ENCODE assay signal across 11 cellular contexts in genomic region chrX:18895157-18895952, GRCh38.
DNase-seq lines count a peak whose midpoint lies in the region; ATAC-seq, FAIRE-seq and TF ChIP-seq lines count a peak whose summit lies in the region.
"Had no signal": no experiment of that assay in that cellular context is flagged by ENCODE, and none has a peak within 500 bp of the region (broad histone marks: within the 10 kb centered on the region; RNA-seq: fewer than 3 reads in every experiment).

No MANE protein-coding gene starts in this region.

- H3K27ac ChIP-seq in suprapubic skin: peak overlapping the region; percentile 54
- H3K27ac ChIP-seq in CD8-positive, alpha-beta memory T cell (ENCODE audit: low read depth, low read length): no peak overlapping the region

- TF ChIP-seq POLR2A in suprapubic skin (IDR thresholded peaks at IDR 0.05): no peak

- no peaks in the 10 kb centered on the region for H3K27me3 ChIP-seq in bronchial epithelial cell (ENCODE audit: control insufficient read depth, insufficient read depth, low read length)
- no peaks in the 10 kb centered on the region for H3K27me3 ChIP-seq in suprapubic skin
- H3K27me3 ChIP-seq in CD8-positive, alpha-beta memory T cell (ENCODE audit: insufficient read depth, low read length, poor library complexity, severe bottlenecking): no peaks in the 10 kb centered on the region

- no peaks in the 10 kb centered on the region for H3K9me3 Mint-ChIP-seq in activated naive CD4-positive, alpha-beta T cell treated with anti-CD3 and anti-CD28 coated beads, Interleukin-2, amount 10 ng/mL, durations not matched to agents 7 days and 5 days
- H3K9me3 Mint-ChIP-seq in CD8-positive, alpha-beta memory T cell: peaks cover 0 to 2% (median 0%) of the 10 kb centered on the region in 5 donors
- H3K9me3 Mint-ChIP-seq: T-helper 2 cell treated with Interferon-gamma antibody and Interleukin-4, amounts not matched to agents 5 μg/mL and 100 μg/mL, for 36 hours had no signal

- H3K36me3 ChIP-seq in bronchial epithelial cell (ENCODE audit: control insufficient read depth, insufficient read depth, low read length): peaks cover 3% of the 10 kb centered on the region
- H3K36me3 ChIP-seq in suprapubic skin: no peaks in the 10 kb centered on the region
- H3K36me3 ChIP-seq in CD8-positive, alpha-beta memory T cell (ENCODE audit: insufficient read depth, low read length): no peaks in the 10 kb centered on the region

- 57% methylated on average over 12 of the region's 20 CpGs for WGBS in suprapubic skin

- FAIRE-seq in bronchial epithelial cell (lab: Jason Lieb, UNC): no peak

- peaks cover 8% of the 10 kb centered on the region for H3K4me1 ChIP-seq in suprapubic skin
- no peaks in the 10 kb centered on the region for H3K4me1 ChIP-seq in CD8-positive, alpha-beta memory T cell (ENCODE audit: insufficient read depth, low read length)

- peak; percentile 77 for DNase-seq in HCEC 1CT
- peak; percentile 87 for DNase-seq in bronchial epithelial cell (ENCODE audit: low read depth)
- no peak for DNase-seq in left cardiac atrium
- peak in 1 of 2 donors; percentile 39 for DNase-seq in suprapubic skin (ENCODE audit: low spot score in 2 of 2)
- no peak for DNase-seq in activated naive CD4-positive, alpha-beta T cell treated with anti-CD3 and anti-CD28 coated beads, Interleukin-2, amount 10 ng/mL, durations not matched to agents 7 days and 5 days
- no peak for DNase-seq in CD8-positive, alpha-beta memory T cell
- DNase-seq: activated T-cell treated with anti-CD3 and anti-CD28 coated beads, Interleukin-2, amount 50 U/mL, for 1 hour had no signal

- H3K27ac Mint-ChIP-seq in activated naive CD4-positive, alpha-beta T cell treated with anti-CD3 and anti-CD28 coated beads, Interleukin-2, amount 10 ng/mL, durations not matched to agents 7 days and 5 days: no peak overlapping the region
- H3K27ac Mint-ChIP-seq in CD8-positive, alpha-beta memory T cell: no peak overlapping the region
- H3K27ac Mint-ChIP-seq: progenitor cell of endocrine pancreas; T-helper 2 cell treated with Interferon-gamma antibody and Interleukin-4, amounts not matched to agents 5 μg/mL and 100 μg/mL, for 36 hours had no signal

- no peak for TF ChIP-seq EP300 in suprapubic skin (IDR thresholded peaks at IDR 0.05)

- H3K36me3 Mint-ChIP-seq in activated naive CD4-positive, alpha-beta T cell treated with anti-CD3 and anti-CD28 coated beads, Interleukin-2, amount 10 ng/mL, durations not matched to agents 7 days and 5 days: peaks cover 2% of the 10 kb centered on the region
- H3K36me3 Mint-ChIP-seq in CD8-positive, alpha-beta memory T cell: peaks cover 0 to 51% (median 11%) of the 10 kb centered on the region in 3 donors

- intact Hi-C loops in left cardiac atrium (cut with DNase I): no loop called here

- POLR2A ChIA-PET in CD8-positive, alpha-beta memory T cell (lab: Charles Lee): no interaction called here

- no peaks in the 10 kb centered on the region for H3K27me3 Mint-ChIP-seq in activated naive CD4-positive, alpha-beta T cell treated with anti-CD3 and anti-CD28 coated beads, Interleukin-2, amount 10 ng/mL, durations not matched to agents 7 days and 5 days
- H3K27me3 Mint-ChIP-seq in CD8-positive, alpha-beta memory T cell: no peaks in the 10 kb centered on the region
- H3K27me3 Mint-ChIP-seq: progenitor cell of endocrine pancreas had no signal

- CTCF ChIA-PET in activated naive CD4-positive, alpha-beta T cell treated with anti-CD3 and anti-CD28 coated beads, Interleukin-2, amount 10 ng/mL, durations not matched to agents 7 days and 5 days (lab: Charles Lee): no interaction called here
- CTCF ChIA-PET in CD8-positive, alpha-beta memory T cell (lab: Charles Lee): interaction anchor here (1.0 to 2.0 kb wide), 2 partner anchors 9 to 11 kb away, joined by 3 to 4 read pairs; no protein-coding TSS in a partner anchor

- H3K4me3 ChIP-seq in bronchial epithelial cell (ENCODE audit: low read depth, low read length): no peak overlapping the region
- no peak overlapping the region for H3K4me3 ChIP-seq in suprapubic skin
- H3K4me3 ChIP-seq in CD8-positive, alpha-beta memory T cell (ENCODE audit: low read length): no peak overlapping the region

- H3K4me1 Mint-ChIP-seq in activated naive CD4-positive, alpha-beta T cell treated with anti-CD3 and anti-CD28 coated beads, Interleukin-2, amount 10 ng/mL, durations not matched to agents 7 days and 5 days: peaks cover under 1% of the 10 kb centered on the region
- no peaks in the 10 kb centered on the region for H3K4me1 Mint-ChIP-seq in CD8-positive, alpha-beta memory T cell

- TF ChIP-seq CTCF in bronchial epithelial cell (IDR thresholded peaks at IDR 0.05; ENCODE audit: insufficient read depth, low read length, severe bottlenecking) (peak; percentile 71), suprapubic skin (IDR thresholded peaks at IDR 0.05) (peak; percentile 5 to 47)

- no peaks in the 10 kb centered on the region for H3K9me3 ChIP-seq in suprapubic skin
- H3K9me3 ChIP-seq in CD8-positive, alpha-beta memory T cell (ENCODE audit: low read length): no peaks in the 10 kb centered on the region

- H3K4me3 Mint-ChIP-seq in activated naive CD4-positive, alpha-beta T cell treated with anti-CD3 and anti-CD28 coated beads, Interleukin-2, amount 10 ng/mL, durations not matched to agents 7 days and 5 days: no peak overlapping the region
- no peak overlapping the region for H3K4me3 Mint-ChIP-seq in CD8-positive, alpha-beta memory T cell
- H3K4me3 Mint-ChIP-seq: T-helper 2 cell treated with Interferon-gamma antibody and Interleukin-4, amounts not matched to agents 5 μg/mL and 100 μg/mL, for 36 hours had no signal

- ATAC-seq in left cardiac atrium: peak; percentile 80
- ATAC-seq in HG03460 (IDR thresholded peaks at IDR 0.05; ENCODE audit: unreplicated experiment): no peak
- ATAC-seq in HG03139 (IDR thresholded peaks at IDR 0.05; ENCODE audit: unreplicated experiment): no peak

Comparison
In these comparisons a context has a peak if more than half of its experiments do, and no peak if none do; other contexts are left out.
1. DNase-seq: peak in HCEC 1CT (single experiment) and bronchial epithelial cell (single experiment); none in left cardiac atrium (single experiment), activated naive CD4-positive, alpha-beta T cell treated with anti-CD3 and anti-CD28 coated beads, Interleukin-2, amount 10 ng/mL, durations not matched to agents 7 days and 5 days (single experiment) and CD8-positive, alpha-beta memory T cell (0 of 5).
2. ATAC-seq: peak in left cardiac atrium (2 of 2); none in HG03460 (single experiment) and HG03139 (single experiment).